Comparison of ENCODE assay signal across 11 cellular contexts in the genomic region with DNA sequence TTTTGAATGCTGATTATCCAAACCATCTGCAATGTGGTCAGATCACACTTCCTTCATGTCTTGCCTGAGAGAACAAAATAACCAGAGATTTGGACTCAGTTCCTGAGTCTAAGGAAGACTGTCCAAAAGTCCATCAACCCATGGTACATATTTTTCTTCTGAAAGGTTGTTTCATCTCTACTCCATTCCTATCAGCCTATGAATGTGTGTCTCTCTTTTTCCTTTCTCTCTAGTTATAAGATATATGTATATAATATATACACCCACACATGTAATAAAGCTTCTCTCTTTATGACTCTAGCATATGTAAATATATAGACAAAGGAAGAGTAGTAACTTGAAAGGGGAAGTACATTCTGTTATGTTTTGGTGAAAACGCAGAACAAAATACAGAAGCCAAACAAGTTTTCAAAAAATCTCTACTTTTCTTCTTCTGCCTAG.
DNase-seq lines count a peak whose midpoint lies in the region; ATAC-seq, FAIRE-seq and TF ChIP-seq lines count a peak whose summit lies in the region.
"Had no signal": no experiment of that assay in that cellular context is flagged by ENCODE, and none has a peak within 500 bp of the region (broad histone marks: within the 10 kb centered on the region; RNA-seq: fewer than 3 reads in every experiment).

No MANE protein-coding gene starts in this region.

- H3K36me3 Mint-ChIP-seq in neural progenitor cell = no peaks in the 10 kb centered on the region

- no peak overlapping the region for H3K4me3 Mint-ChIP-seq in neural progenitor cell
- H3K4me3 Mint-ChIP-seq: central memory CD8-positive, alpha-beta T cell had no signal

- peak; percentile 31 for DNase-seq in KBM-7
- no peak for DNase-seq in left lung
- DNase-seq in H54 (ENCODE audit: insufficient read length, low spot score) = no peak
- no peak for DNase-seq in SK-N-SH
- DNase-seq in prostate gland (ENCODE audit: low spot score) = no peak
- DNase-seq in neural progenitor cell (ENCODE audit: low spot score) = no peak
- DNase-seq: stimulated activated CD4-positive, alpha-beta T cell treated with anti-CD3 and anti-CD28 coated beads, Interleukin-4, amount 100 ng/mL, for 1 hour had no signal

- CTCF ChIA-PET in SK-N-SH (lab: Yijun Ruan, JAX) = no interaction called here

- peaks cover 6% of the 10 kb centered on the region for H3K9me3 Mint-ChIP-seq in neural progenitor cell

- no peaks in the 10 kb centered on the region for H3K79me2 ChIP-seq in SK-N-SH (ENCODE audit: insufficient read depth)
- no peaks in the 10 kb centered on the region for H3K79me2 ChIP-seq in neural progenitor cell (ENCODE audit: low read depth)

- no peak overlapping the region for H3K27ac Mint-ChIP-seq in neural progenitor cell

- H3K27ac ChIP-seq in left lung (peak overlapping the region in 1 of 2 donors; percentile 77), SK-N-SH (ENCODE audit: low read depth in 2 of 2, low read length in 1 of 2) (peak overlapping the region in 1 of 2 experiments; percentile 39; a peak in 1 of 4 replicates), prostate gland (no peak overlapping the region), neural progenitor cell (no peak overlapping the region)

- intact Hi-C loops in left lung (cut with DNase I) = no loop called here
- intact Hi-C loops in prostate gland (cut with DNase I) = no loop called here

- TF ChIP-seq POLR2A in H54 (IDR thresholded peaks at IDR 0.05; ENCODE audit: low read depth, low read length) = no peak
- no peak for TF ChIP-seq POLR2A in prostate gland (IDR thresholded peaks at IDR 0.05)

- H3K9me3 ChIP-seq in left lung (no peaks in the 10 kb centered on the region), SK-N-SH (no peaks in the 10 kb centered on the region), prostate gland (no peaks in the 10 kb centered on the region), neural progenitor cell (ENCODE audit: low read depth) (no peaks in the 10 kb centered on the region)

- H3K9me2 ChIP-seq in SK-N-SH = no peaks in the 10 kb centered on the region

- H4K20me1 ChIP-seq in SK-N-SH (ENCODE audit: insufficient read depth) (no peaks in the 10 kb centered on the region), neural progenitor cell (ENCODE audit: low read depth) (no peaks in the 10 kb centered on the region)

- H3K9ac ChIP-seq in SK-N-SH (no peak overlapping the region), neural progenitor cell (no peak overlapping the region)

- 85% methylated on average over 1 of the region's 1 CpG for whole genome bisulfite sequencing in SK-N-SH (ENCODE audit: low lambda C conversion rate)
- WGBS in prostate gland = 58% methylated on average over 1 of the region's 1 CpG

- no peak for TF ChIP-seq EP300 in SK-N-SH (IDR thresholded peaks at IDR 0.05; ENCODE audit: borderline replicate concordance in 1 of 2, low read depth in 1 of 2, low read length in 1 of 2)

- TF ChIP-seq RAD21 in SK-N-SH (IDR thresholded peaks at IDR 0.05; ENCODE audit: low read length) = no peak

- H3K4me3 ChIP-seq in left lung (no peak overlapping the region), SK-N-SH (ENCODE audit: low read depth in 2 of 2, low read length in 1 of 2) (no peak overlapping the region), prostate gland (no peak overlapping the region), neural progenitor cell (no peak overlapping the region)

- no peak for FAIRE-seq in H54 (lab: Jason Lieb, UNC)
- FAIRE-seq: keratinocyte had no signal

- no peaks in the 10 kb centered on the region for H3K36me3 ChIP-seq in left lung
- no peaks in the 10 kb centered on the region for H3K36me3 ChIP-seq in SK-N-SH (replicated peaks in 1 of 2; ENCODE audit: control insufficient read depth in 1 of 2, insufficient read depth in 2 of 2, low read length in 1 of 2)
- no peaks in the 10 kb centered on the region for H3K36me3 ChIP-seq in prostate gland
- no peaks in the 10 kb centered on the region for H3K36me3 ChIP-seq in neural progenitor cell

- H3F3A ChIP-seq in SK-N-SH (replicated peaks; ENCODE audit: insufficient read depth) (no peaks in the 10 kb centered on the region), neural progenitor cell (ENCODE audit: low read depth) (no peaks in the 10 kb centered on the region)

- H3K4me1 Mint-ChIP-seq in neural progenitor cell = peaks cover 22% of the 10 kb centered on the region
- H3K4me1 Mint-ChIP-seq: central memory CD8-positive, alpha-beta T cell had no signal

- H3K4me1 ChIP-seq in left lung (peaks cover 0 to 29% of the 10 kb centered on the region in 2 donors), SK-N-SH (ENCODE audit: control insufficient read depth in 1 of 2, insufficient read depth in 2 of 2, low read depth in 1 of 2, low read length in 1 of 2) (no peaks in the 10 kb centered on the region; a peak in 1 of 4 replicates), prostate gland (replicated peaks) (no peaks in the 10 kb centered on the region), neural progenitor cell (peaks cover 3% of the 10 kb centered on the region)

- ATAC-seq in GM18858 (IDR thresholded peaks at IDR 0.05; ENCODE audit: unreplicated experiment) (peak; percentile 99), HG02588 (IDR thresholded peaks at IDR 0.05; ENCODE audit: unreplicated experiment) (peak; percentile 98), left lung (peak; percentile 59)

- TF ChIP-seq CTCF in left lung (IDR thresholded peaks at IDR 0.05) (no peak), SK-N-SH (IDR thresholded peaks at IDR 0.05) (no peak), prostate gland (IDR thresholded peaks at IDR 0.05) (no peak), neural progenitor cell (IDR thresholded peaks at IDR 0.05) (no peak)

- in situ Hi-C loops in KBM-7 (cut with MboI; ENCODE audit: low pct_unique_long_range_greater_than_20kb, low sequenced_read_pairs) = no loop called here

- H3K4me2 ChIP-seq in SK-N-SH = no peak overlapping the region
- no peak overlapping the region for H3K4me2 ChIP-seq in neural progenitor cell

- POLR2A ChIA-PET in SK-N-SH (lab: Yijun Ruan, JAX) = no interaction called here

- H3K27me3 ChIP-seq in left lung (no peaks in the 10 kb centered on the region), SK-N-SH (ENCODE audit: insufficient read depth) (no peaks in the 10 kb centered on the region), prostate gland (replicated peaks; ENCODE audit: insufficient read depth) (no peaks in the 10 kb centered on the region), neural progenitor cell (no peaks in the 10 kb centered on the region)

- H3K27me3 Mint-ChIP-seq in neural progenitor cell (ENCODE audit: insufficient read depth, low read depth) = peaks cover 2% of the 10 kb centered on the region
- H3K27me3 Mint-ChIP-seq: central memory CD8-positive, alpha-beta T cell had no signal

- no peak overlapping the region for H2AFZ ChIP-seq in SK-N-SH (ENCODE audit: low read depth)
- no peak overlapping the region for H2AFZ ChIP-seq in neural progenitor cell (replicated peaks)

TF ChIP-seq in SK-N-SH, 30 proteins besides CTCF, POLR2A, EP300 and RAD21 (continues in another document):
- TF ChIP-seq MEF2A (IDR thresholded peaks at IDR 0.05; ENCODE audit: borderline replicate concordance, low read depth) = no peak
- no peak for TF ChIP-seq GATA2 (CRISPR knock-in tag; IDR thresholded peaks at IDR 0.05)
- no peak for TF ChIP-seq SMC3 (IDR thresholded peaks at IDR 0.05; ENCODE audit: low read depth, low read length)
- no peak for TF ChIP-seq REST (IDR thresholded peaks at IDR 0.05; ENCODE audit: low read depth, low read length)
- TF ChIP-seq, protein P1, sequence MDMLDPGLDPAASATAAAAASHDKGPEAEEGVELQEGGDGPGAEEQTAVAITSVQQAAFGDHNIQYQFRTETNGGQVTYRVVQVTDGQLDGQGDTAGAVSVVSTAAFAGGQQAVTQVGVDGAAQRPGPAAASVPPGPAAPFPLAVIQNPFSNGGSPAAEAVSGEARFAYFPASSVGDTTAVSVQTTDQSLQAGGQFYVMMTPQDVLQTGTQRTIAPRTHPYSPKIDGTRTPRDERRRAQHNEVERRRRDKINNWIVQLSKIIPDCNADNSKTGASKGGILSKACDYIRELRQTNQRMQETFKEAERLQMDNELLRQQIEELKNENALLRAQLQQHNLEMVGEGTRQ (IDR thresholded peaks at IDR 0.05; ENCODE audit: borderline replicate concordance, low read depth, low read length) = no peak
- no peak for TF ChIP-seq SIN3A (IDR thresholded peaks at IDR 0.05; ENCODE audit: borderline replicate concordance, low read depth, low read length)
- no peak for TF ChIP-seq CHD2 (IDR thresholded peaks at IDR 0.05; ENCODE audit: low read length, partially characterized antibody)
- no peak for TF ChIP-seq NRF1 (IDR thresholded peaks at IDR 0.05; ENCODE audit: low read depth, low read length)
- TF ChIP-seq TCF12 (IDR thresholded peaks at IDR 0.05) = no peak
- TF ChIP-seq RXRA (IDR thresholded peaks at IDR 0.05; ENCODE audit: borderline replicate concordance, low read depth) = no peak
- no peak for TF ChIP-seq YY1 (IDR thresholded peaks at IDR 0.05; ENCODE audit: low read depth)
- no peak for TF ChIP-seq JUND (IDR thresholded peaks at IDR 0.05)
